1 cellular context compared by ENCODE assay signal in the genomic region with DNA sequence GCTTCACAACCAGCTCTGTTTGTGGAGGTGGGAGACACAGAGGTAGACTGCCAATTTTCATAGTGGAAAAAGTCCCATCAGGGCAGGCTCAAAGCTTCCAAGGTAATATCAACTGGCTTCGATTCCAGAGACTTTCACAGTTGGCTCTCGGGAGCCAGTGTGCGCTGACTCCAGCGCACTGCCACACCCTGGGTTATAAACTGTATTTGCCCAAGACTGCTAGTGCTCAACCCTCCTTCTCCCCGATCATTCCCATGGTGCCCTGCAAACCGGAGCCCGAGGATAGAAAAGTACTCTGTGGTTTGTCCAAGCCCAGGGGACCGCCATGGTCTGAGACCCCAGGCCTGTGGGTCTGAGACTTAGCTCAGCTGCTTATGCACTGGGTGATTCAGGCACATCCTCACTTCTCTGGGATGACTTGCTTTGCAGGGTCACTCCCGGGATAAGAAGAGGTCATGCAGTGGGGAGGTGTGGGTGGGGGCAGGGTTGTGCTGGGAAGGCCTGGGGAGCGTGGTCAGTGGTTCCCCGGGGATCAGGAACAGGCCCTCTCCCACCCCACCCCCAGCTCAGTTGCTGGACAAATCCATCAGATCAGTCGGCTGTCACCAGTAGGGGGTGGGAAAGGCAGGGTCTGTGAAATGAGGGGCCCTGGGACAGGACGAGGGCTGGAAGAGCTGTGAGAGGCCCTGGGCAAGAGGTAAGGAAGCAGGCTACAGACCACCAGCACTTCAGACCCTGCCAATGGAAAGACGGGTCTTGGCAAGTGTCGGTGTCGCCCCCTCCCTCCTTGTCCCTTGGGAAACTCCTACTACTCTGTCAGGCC.
TF ChIP-seq lines count a peak whose summit lies in the region.

No MANE protein-coding gene starts in this region.

TF ChIP-seq in IMR-90, 13 proteins besides CTCF, POLR2A, EP300 and RAD21:
- TF ChIP-seq MAZ (IDR thresholded peaks at IDR 0.05; ENCODE audit: borderline replicate concordance, low read depth, low read length) (no peak), RCOR1 (IDR thresholded peaks at IDR 0.05; ENCODE audit: insufficient replicate concordance, low read length) (no peak), USF2 (IDR thresholded peaks at IDR 0.05; ENCODE audit: low read depth, low read length) (no peak), CHD1 (IDR thresholded peaks at IDR 0.05; ENCODE audit: low read depth, low read length) (no peak), NFE2L2 (IDR thresholded peaks at IDR 0.05; ENCODE audit: low read depth, low read length) (no peak), FOS (IDR thresholded peaks at IDR 0.05; ENCODE audit: low read depth, low read length) (no peak), RFX5 (IDR thresholded peaks at IDR 0.05; ENCODE audit: low read depth, low read length) (no peak), SMC3 (IDR thresholded peaks at IDR 0.05; ENCODE audit: low read depth, low read length) (no peak), CEBPB (IDR thresholded peaks at IDR 0.05; ENCODE audit: low read depth, low read length) (no peak), BHLHE40 (IDR thresholded peaks at IDR 0.05; ENCODE audit: low read depth, low read length) (no peak), MXI1 (IDR thresholded peaks at IDR 0.05; ENCODE audit: borderline replicate concordance, low read depth, low read length) (no peak), MAFK (IDR thresholded peaks at IDR 0.05; ENCODE audit: low read depth, low read length) (no peak)
- TF ChIP-seq, protein P1, sequence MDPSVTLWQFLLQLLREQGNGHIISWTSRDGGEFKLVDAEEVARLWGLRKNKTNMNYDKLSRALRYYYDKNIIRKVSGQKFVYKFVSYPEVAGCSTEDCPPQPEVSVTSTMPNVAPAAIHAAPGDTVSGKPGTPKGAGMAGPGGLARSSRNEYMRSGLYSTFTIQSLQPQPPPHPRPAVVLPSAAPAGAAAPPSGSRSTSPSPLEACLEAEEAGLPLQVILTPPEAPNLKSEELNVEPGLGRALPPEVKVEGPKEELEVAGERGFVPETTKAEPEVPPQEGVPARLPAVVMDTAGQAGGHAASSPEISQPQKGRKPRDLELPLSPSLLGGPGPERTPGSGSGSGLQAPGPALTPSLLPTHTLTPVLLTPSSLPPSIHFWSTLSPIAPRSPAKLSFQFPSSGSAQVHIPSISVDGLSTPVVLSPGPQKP (IDR thresholded peaks at IDR 0.05; ENCODE audit: borderline replicate concordance, low read depth, low read length): no peak
TF ChIP-seq in IMR-90: peak in this region for 0.
